2 cellular contexts compared by ENCODE assay signal in the genomic region with DNA sequence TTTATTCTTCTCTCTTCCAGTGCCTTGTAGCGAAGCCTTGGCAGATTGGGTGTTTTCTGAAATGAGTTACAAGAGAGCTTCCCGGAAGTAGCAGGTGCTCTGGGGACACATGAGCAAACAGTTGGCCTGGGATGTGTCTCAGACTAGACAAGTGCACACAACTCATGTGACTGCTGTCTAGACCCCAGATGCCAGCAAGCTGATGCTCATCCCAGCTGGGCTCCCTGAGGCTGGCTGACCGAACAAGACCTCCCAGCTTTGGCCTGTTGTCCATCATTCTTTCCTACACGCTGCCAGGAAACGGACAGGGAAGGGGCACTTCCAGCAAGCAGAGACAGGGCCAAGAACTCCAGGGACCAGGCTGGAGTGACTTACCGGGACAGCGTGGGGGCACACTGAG.
TF ChIP-seq lines count a peak whose summit lies in the region.

No MANE protein-coding gene starts in this region.

TF ChIP-seq in IMR-90, 13 proteins besides CTCF, POLR2A, EP300 and RAD21:
- TF ChIP-seq MXI1 (IDR thresholded peaks at IDR 0.05; ENCODE audit: borderline replicate concordance, low read depth, low read length) (no peak), SMC3 (IDR thresholded peaks at IDR 0.05; ENCODE audit: low read depth, low read length) (no peak)
- TF ChIP-seq, protein P1, sequence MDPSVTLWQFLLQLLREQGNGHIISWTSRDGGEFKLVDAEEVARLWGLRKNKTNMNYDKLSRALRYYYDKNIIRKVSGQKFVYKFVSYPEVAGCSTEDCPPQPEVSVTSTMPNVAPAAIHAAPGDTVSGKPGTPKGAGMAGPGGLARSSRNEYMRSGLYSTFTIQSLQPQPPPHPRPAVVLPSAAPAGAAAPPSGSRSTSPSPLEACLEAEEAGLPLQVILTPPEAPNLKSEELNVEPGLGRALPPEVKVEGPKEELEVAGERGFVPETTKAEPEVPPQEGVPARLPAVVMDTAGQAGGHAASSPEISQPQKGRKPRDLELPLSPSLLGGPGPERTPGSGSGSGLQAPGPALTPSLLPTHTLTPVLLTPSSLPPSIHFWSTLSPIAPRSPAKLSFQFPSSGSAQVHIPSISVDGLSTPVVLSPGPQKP (IDR thresholded peaks at IDR 0.05; ENCODE audit: borderline replicate concordance, low read depth, low read length) = no peak

TF ChIP-seq in H1, 55 proteins besides CTCF, POLR2A, EP300 and RAD21:
- TF ChIP-seq SUZ12 (IDR thresholded peaks at IDR 0.05; ENCODE audit: low read length) = no peak
- no peak for TF ChIP-seq CBX8 (IDR thresholded peaks at IDR 0.05; ENCODE audit: borderline replicate concordance, low read depth, low read length)
- no peak for TF ChIP-seq HDAC2 (IDR thresholded peaks at IDR 0.05; ENCODE audit: borderline replicate concordance in 1 of 2, low read depth in 2 of 2, low read length in 2 of 2)
- TF ChIP-seq CHD1 (IDR thresholded peaks at IDR 0.05; ENCODE audit: low read depth, low read length) = no peak
- no peak for TF ChIP-seq SP4 (IDR thresholded peaks at IDR 0.05; ENCODE audit: low read length)
- no peak for TF ChIP-seq YY1 (IDR thresholded peaks at IDR 0.05; ENCODE audit: low read depth, low read length)
- no peak for TF ChIP-seq TCF12 (IDR thresholded peaks at IDR 0.05; ENCODE audit: low read depth, low read length)
- TF ChIP-seq, protein P2, sequence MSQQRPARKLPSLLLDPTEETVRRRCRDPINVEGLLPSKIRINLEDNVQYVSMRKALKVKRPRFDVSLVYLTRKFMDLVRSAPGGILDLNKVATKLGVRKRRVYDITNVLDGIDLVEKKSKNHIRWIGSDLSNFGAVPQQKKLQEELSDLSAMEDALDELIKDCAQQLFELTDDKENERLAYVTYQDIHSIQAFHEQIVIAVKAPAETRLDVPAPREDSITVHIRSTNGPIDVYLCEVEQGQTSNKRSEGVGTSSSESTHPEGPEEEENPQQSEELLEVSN (IDR thresholded peaks at IDR 0.05) = no peak
